Comparison of ENCODE assay signal across 1 cellular context in the genomic region with DNA sequence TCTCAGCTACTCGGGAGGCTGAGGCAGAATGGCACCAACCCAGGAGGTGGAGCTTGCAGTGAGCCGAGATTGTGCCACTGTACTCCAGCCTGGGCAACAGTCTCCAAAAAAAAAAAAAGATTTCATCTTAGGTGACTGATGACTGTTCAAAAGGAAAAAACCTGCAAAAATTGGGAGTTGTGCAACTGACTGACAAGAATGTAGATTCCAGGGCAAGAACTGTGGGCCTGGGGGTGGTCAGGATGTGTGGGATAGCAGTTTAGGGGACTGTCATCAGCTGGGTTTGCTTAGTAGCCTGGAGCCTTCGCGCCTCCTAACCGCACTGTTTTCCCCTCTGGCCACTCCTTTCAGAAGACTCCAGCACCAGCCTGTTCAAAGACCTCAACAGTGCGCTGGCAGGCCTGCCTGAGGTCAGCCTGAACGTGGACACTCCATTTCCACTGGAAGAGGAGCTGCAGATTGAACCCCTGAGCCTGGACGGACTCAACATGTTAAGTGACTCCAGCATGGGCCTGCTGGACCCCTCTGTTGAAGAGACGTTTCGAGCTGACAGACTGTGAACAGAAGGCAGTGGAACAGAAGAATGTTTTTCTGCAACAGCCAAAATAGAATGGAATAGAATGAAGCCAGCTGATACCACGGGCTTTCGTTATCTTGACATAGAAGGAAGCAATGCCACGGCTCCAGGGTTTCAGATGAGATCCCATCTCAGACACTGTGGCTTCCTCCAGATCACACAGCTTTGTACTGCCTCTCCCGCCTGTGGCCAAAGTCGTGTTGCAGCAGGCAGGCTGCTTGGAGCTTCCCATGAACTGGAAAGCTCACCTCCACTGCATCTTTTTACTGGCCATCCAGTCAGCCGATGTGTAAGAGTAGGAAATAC.
TF ChIP-seq lines count a peak whose summit lies in the region.

No MANE protein-coding gene starts in this region.

TF ChIP-seq in SK-N-SH treated with all-trans-retinoic acid at 6 μM for 48 hours, 23 proteins besides CTCF, POLR2A, EP300 and RAD21 (continued from another document):
- TF ChIP-seq, protein P1, sequence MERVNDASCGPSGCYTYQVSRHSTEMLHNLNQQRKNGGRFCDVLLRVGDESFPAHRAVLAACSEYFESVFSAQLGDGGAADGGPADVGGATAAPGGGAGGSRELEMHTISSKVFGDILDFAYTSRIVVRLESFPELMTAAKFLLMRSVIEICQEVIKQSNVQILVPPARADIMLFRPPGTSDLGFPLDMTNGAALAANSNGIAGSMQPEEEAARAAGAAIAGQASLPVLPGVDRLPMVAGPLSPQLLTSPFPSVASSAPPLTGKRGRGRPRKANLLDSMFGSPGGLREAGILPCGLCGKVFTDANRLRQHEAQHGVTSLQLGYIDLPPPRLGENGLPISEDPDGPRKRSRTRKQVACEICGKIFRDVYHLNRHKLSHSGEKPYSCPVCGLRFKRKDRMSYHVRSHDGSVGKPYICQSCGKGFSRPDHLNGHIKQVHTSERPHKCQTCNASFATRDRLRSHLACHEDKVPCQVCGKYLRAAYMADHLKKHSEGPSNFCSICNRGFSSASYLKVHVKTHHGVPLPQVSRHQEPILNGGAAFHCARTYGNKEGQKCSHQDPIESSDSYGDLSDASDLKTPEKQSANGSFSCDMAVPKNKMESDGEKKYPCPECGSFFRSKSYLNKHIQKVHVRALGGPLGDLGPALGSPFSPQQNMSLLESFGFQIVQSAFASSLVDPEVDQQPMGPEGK (CRISPR knock-in tag; IDR thresholded peaks at IDR 0.05; ENCODE audit: borderline replicate concordance), result no peak
- TF ChIP-seq ZFP30 (CRISPR knock-in tag; IDR thresholded peaks at IDR 0.05), result no peak
- no peak for TF ChIP-seq GLIS3 (CRISPR knock-in tag; IDR thresholded peaks at IDR 0.05)
- no peak for TF ChIP-seq ZNF565 (CRISPR knock-in tag; conservative IDR thresholded peaks at IDR 0.05; ENCODE audit: low read depth)
- TF ChIP-seq ZFP3 (CRISPR knock-in tag; IDR thresholded peaks at IDR 0.05), result no peak
- TF ChIP-seq OSR1 (CRISPR knock-in tag; IDR thresholded peaks at IDR 0.05), result no peak
